8 cellular contexts compared by ENCODE assay signal in the genomic region with DNA sequence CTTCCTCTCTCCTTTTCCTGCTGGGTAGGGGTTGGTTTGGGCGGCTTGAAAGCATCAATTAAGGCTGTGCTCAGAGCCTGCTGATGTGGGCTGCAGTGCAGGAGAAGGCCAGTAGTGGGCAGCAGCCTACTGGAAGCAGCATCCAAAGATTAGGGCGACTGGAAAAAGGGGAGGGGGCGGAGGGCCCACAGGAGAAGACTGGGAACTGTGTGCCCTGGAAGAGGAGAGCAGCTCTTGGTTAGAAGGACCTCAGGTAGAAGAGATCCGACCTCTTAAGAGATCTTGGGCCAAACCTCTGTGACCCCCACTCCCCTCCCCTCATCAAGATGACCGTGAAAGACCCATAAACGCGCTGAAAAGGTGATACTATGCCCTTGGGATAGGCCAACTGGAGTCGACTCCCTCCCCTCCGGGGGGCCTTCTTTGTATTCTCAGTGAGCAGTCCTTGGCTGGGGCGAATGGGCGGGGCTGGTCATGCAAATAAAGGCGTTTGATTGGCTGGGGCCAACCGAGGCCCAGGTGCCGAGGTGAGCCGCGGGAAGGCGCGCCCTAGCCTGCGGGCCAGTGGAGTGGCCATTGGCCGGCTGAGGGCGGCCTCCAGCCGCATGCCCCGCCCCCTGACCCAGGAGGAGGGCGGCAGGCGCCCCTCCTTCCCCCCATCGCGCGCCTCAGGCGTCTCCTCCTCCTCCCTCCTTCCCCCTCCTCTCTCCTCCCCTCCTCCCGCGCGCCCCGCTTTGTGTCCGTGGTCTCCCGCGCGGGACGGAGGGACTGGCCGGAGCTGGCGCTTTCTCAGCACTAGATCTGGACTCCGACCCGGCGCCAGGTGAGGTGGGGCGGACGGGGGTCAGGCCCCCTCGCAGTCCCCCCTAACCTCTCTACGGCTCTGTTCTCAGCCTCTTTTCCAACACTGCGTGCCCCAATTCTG. TPM values are rescaled to one million over a fixed set of nuclear protein-coding genes. Genes with fewer than 3 reads are reported as not detected.
DNase-seq lines count a peak whose midpoint lies in the region; ATAC-seq and TF ChIP-seq lines count a peak whose summit lies in the region.

No MANE protein-coding gene starts in this region.

- WGBS in heart left ventricle, 4 donors, result 23 to 51% (median 29%) methylated on average over 39 to 47 of the region's 48 CpGs

- H3K4me1 Mint-ChIP-seq in activated naive CD4-positive, alpha-beta T cell treated with anti-CD3 and anti-CD28 coated beads, Interleukin-2, amount 50 U/mL, for 24 hours, result peaks cover 38% of the 10 kb centered on the region

- intact Hi-C loops in heart left ventricle (cut with DNase I), result loop anchor here in 9 of 10 donors (1.0 to 10.0 kb wide), 9 partner anchors 26 to 210 kb away; no protein-coding TSS in a partner anchor

- TF ChIP-seq POLR2A in heart left ventricle (IDR thresholded peaks at IDR 0.05), result no peak

- peak; percentile 58 to 79 (median 71) for TF ChIP-seq CTCF in heart left ventricle (IDR thresholded peaks at IDR 0.05)
- peak; percentile 92 for TF ChIP-seq CTCF in retinal pigment epithelial cell (conservative IDR thresholded peaks at IDR 0.05; ENCODE audit: low read depth, low read length)

- ATAC-seq in GM21526 (IDR thresholded peaks at IDR 0.05; ENCODE audit: low FRiP score, unreplicated experiment), result peak; percentile 48
- ATAC-seq in heart left ventricle, result peak; percentile 87 to 92 (median 88)

- H3K27me3 Mint-ChIP-seq in activated naive CD4-positive, alpha-beta T cell treated with anti-CD3 and anti-CD28 coated beads, Interleukin-2, amount 50 U/mL, for 24 hours, result no peaks in the 10 kb centered on the region

- peak overlapping the region; percentile 40 to 87 (median 76) for H3K27ac ChIP-seq in heart left ventricle

- H3K9me3 ChIP-seq in heart left ventricle, result no peaks in the 10 kb centered on the region

- peaks cover 0 to 30% (median 0%) of the 10 kb centered on the region in 9 donors for H3K27me3 ChIP-seq in heart left ventricle

- no peaks in the 10 kb centered on the region for H3K9me3 Mint-ChIP-seq in activated naive CD4-positive, alpha-beta T cell treated with anti-CD3 and anti-CD28 coated beads, Interleukin-2, amount 50 U/mL, for 24 hours

- peak overlapping the region; percentile 83 for H3K27ac Mint-ChIP-seq in activated naive CD4-positive, alpha-beta T cell treated with anti-CD3 and anti-CD28 coated beads, Interleukin-2, amount 50 U/mL, for 24 hours

- H3K4me3 Mint-ChIP-seq in activated naive CD4-positive, alpha-beta T cell treated with anti-CD3 and anti-CD28 coated beads, Interleukin-2, amount 50 U/mL, for 24 hours, result peak overlapping the region; percentile 84

- H3K36me3 Mint-ChIP-seq in activated naive CD4-positive, alpha-beta T cell treated with anti-CD3 and anti-CD28 coated beads, Interleukin-2, amount 50 U/mL, for 24 hours, result no peaks in the 10 kb centered on the region

- peaks cover 0 to 15% (median 2%) of the 10 kb centered on the region in 12 donors for H3K4me1 ChIP-seq in heart left ventricle

- no peaks in the 10 kb centered on the region for H3K36me3 ChIP-seq in heart left ventricle

- DNase-seq in DMS153 (lab: John Stamatoyannopoulos, UW) (peak; percentile 92), Kasumi-1 (lab: John Stamatoyannopoulos, UW) (peak; percentile 40 to 41), SHP77 (lab: John Stamatoyannopoulos, UW) (peak; percentile 67 to 86), heart left ventricle (peak; percentile 56 to 83 (median 78)), retinal pigment epithelial cell (ENCODE audit: low read depth) (no peak), GF-D8 (lab: John Stamatoyannopoulos, UW) (no peak)

- peak overlapping the region in 11 of 12 donors; percentile 39 to 69 (median 57) for H3K4me3 ChIP-seq in heart left ventricle
- peak overlapping the region; percentile 60 for H3K4me3 ChIP-seq in retinal pigment epithelial cell (ENCODE audit: low read length)

RNA-seq across cellular contexts. Expression of a gene that starts 10.1 kb away (rescaled TPM):
- total RNA-seq in heart left ventricle, result 10 to 100 TPM in 5 of 9 donors, 1 to 10 TPM in 4; 6.8 to 14.8 (median 10.3) TPM
- polyA plus RNA-seq in heart left ventricle, result 1 to 10 TPM; 6.1 to 9.1 TPM

RNA-seq across cellular contexts. Expression of a gene that starts 31.6 kb away (rescaled TPM):
- total RNA-seq in heart left ventricle, result not detected
- not detected for polyA plus RNA-seq in heart left ventricle

Comparison
In these comparisons a context has a peak if more than half of its experiments do, and no peak if none do; other contexts are left out.
1. DNase-seq: peak in DMS153 (single experiment), Kasumi-1 (2 of 2), SHP77 (2 of 2) and heart left ventricle (5 of 5); none in retinal pigment epithelial cell (single experiment) and GF-D8 (single experiment).